Comparison of ENCODE assay signal across 17 cellular contexts in genomic region chr15:100525894-100526512, GRCh38. TPM values are rescaled to one million over a fixed set of nuclear protein-coding genes. Genes with fewer than 3 reads are reported as not detected.
DNase-seq lines count a peak whose midpoint lies in the region; ATAC-seq and TF ChIP-seq lines count a peak whose summit lies in the region.
"Had no signal": no experiment of that assay in that cellular context is flagged by ENCODE, and none has a peak within 500 bp of the region (broad histone marks: within the 10 kb centered on the region; RNA-seq: fewer than 3 reads in every experiment).

No MANE protein-coding gene starts in this region.

- no peaks in the 10 kb centered on the region for H3K27me3 ChIP-seq in endodermal cell (ENCODE audit: control insufficient read depth, insufficient read depth, low read length, poor library complexity, severe bottlenecking)
- H3K27me3 ChIP-seq in lower lobe of right lung (ENCODE audit: low read depth): no peaks in the 10 kb centered on the region
- no peaks in the 10 kb centered on the region for H3K27me3 ChIP-seq in suprapubic skin
- H3K27me3 ChIP-seq: foreskin keratinocyte had no signal

- no peak overlapping the region for H3K9ac ChIP-seq in endodermal cell (ENCODE audit: extremely low read depth, low read length, poor library complexity, severe bottlenecking)

- no peak overlapping the region for H3K4me3 ChIP-seq in endodermal cell (ENCODE audit: low read length)
- no peak overlapping the region for H3K4me3 ChIP-seq in lower lobe of right lung
- H3K4me3 ChIP-seq in suprapubic skin: peak overlapping the region; percentile 15
- H3K4me3 ChIP-seq: lung had no signal

- no peaks in the 10 kb centered on the region for H3K36me3 ChIP-seq in endodermal cell (ENCODE audit: control insufficient read depth, insufficient read depth, low read length)
- H3K36me3 ChIP-seq in lower lobe of right lung: no peaks in the 10 kb centered on the region
- no peaks in the 10 kb centered on the region for H3K36me3 ChIP-seq in suprapubic skin

- no peak for TF ChIP-seq EP300 in suprapubic skin (IDR thresholded peaks at IDR 0.05)

- intact Hi-C loops in lower lobe of right lung (cut with DNase I): no loop called here

- TF ChIP-seq CTCF in endodermal cell (conservative IDR thresholded peaks at IDR 0.05) (peak; percentile 29), lower lobe of right lung (IDR thresholded peaks at IDR 0.05) (no peak), suprapubic skin (IDR thresholded peaks at IDR 0.05) (no peak), glutamatergic neuron (IDR thresholded peaks at IDR 0.05; ENCODE audit: partially characterized antibody, unreplicated experiment) (no peak)

- H3K9me3 Mint-ChIP-seq in endodermal cell: no peaks in the 10 kb centered on the region
- H3K9me3 Mint-ChIP-seq in glutamatergic neuron (ENCODE audit: unreplicated experiment): no peaks in the 10 kb centered on the region
- H3K9me3 Mint-ChIP-seq: CD4-positive, alpha-beta T cell had no signal

- H3K4me1 Mint-ChIP-seq in endodermal cell (no peaks in the 10 kb centered on the region), glutamatergic neuron (ENCODE audit: low read depth, unreplicated experiment) (no peaks in the 10 kb centered on the region)

- H3K27ac Mint-ChIP-seq in endodermal cell (no peak overlapping the region), glutamatergic neuron (ENCODE audit: unreplicated experiment) (no peak overlapping the region)
- H3K27ac Mint-ChIP-seq: activated CD8-positive, alpha-beta T cell treated with anti-CD3 and anti-CD28 coated beads, Interleukin-2, amount 10 ng/mL, durations not matched to agents 7 days and 5 days; activated naive CD4-positive, alpha-beta T cell treated with anti-CD3 and anti-CD28 coated beads for 36 hours; CD4-positive, alpha-beta T cell had no signal

- H3K4me3 Mint-ChIP-seq in endodermal cell (no peak overlapping the region), glutamatergic neuron (ENCODE audit: unreplicated experiment) (no peak overlapping the region)
- H3K4me3 Mint-ChIP-seq: activated CD8-positive, alpha-beta T cell treated with anti-CD3 and anti-CD28 coated beads, Interleukin-2, amount 10 ng/mL, durations not matched to agents 7 days and 5 days; activated naive CD4-positive, alpha-beta T cell treated with anti-CD3 and anti-CD28 coated beads for 36 hours; CD4-positive, alpha-beta T cell had no signal

- H3K9me3 ChIP-seq in endodermal cell (ENCODE audit: control insufficient read depth, low read length) (no peaks in the 10 kb centered on the region), lower lobe of right lung (no peaks in the 10 kb centered on the region), suprapubic skin (no peaks in the 10 kb centered on the region)

- peak; percentile 33 to 51 for ATAC-seq in lower lobe of right lung
- ATAC-seq in HG03469 (IDR thresholded peaks at IDR 0.05; ENCODE audit: unreplicated experiment): no peak
- no peak for ATAC-seq in GM18517 (IDR thresholded peaks at IDR 0.05; ENCODE audit: unreplicated experiment)
- ATAC-seq: activated CD8-positive, alpha-beta T cell treated with anti-CD3 and anti-CD28 coated beads, Interleukin-2, amount 10 ng/mL, durations not matched to agents 7 days and 5 days; foreskin keratinocyte had no signal

- peaks cover 2% of the 10 kb centered on the region for H3K27me3 Mint-ChIP-seq in endodermal cell (ENCODE audit: insufficient read depth)
- no peaks in the 10 kb centered on the region for H3K27me3 Mint-ChIP-seq in glutamatergic neuron (ENCODE audit: unreplicated experiment)
- H3K27me3 Mint-ChIP-seq: CD4-positive, alpha-beta T cell had no signal

- DNase-seq in NCI-H2029 treated with DMSO at 0.1 percent for 48 hours (lab: John Stamatoyannopoulos, UW) (peak; percentile 18), endodermal cell (no peak), lower lobe of right lung (no peak), suprapubic skin (ENCODE audit: low spot score in 2 of 2) (peak in 1 of 2 donors; percentile 72), glutamatergic neuron (no peak), epidermal melanocyte (ENCODE audit: insufficient read length, low spot score) (no peak)
- DNase-seq: activated CD8-positive, alpha-beta T cell treated with anti-CD3 and anti-CD28 coated beads, Interleukin-2, amount 10 ng/mL, durations not matched to agents 7 days and 5 days; activated naive CD4-positive, alpha-beta T cell treated with anti-CD3 and anti-CD28 coated beads for 36 hours; CD4-positive, alpha-beta T cell; foreskin keratinocyte; NCI-H345; stimulated activated CD4-positive, alpha-beta T cell treated with anti-CD3 and anti-CD28 coated beads, Interleukin-4, amount 100 ng/mL, for 24 hours had no signal

- no peak for TF ChIP-seq POLR2A in suprapubic skin (IDR thresholded peaks at IDR 0.05)

- H3K36me3 Mint-ChIP-seq in endodermal cell (ENCODE audit: low read depth) (no peaks in the 10 kb centered on the region), glutamatergic neuron (ENCODE audit: unreplicated experiment) (no peaks in the 10 kb centered on the region)

- no peaks in the 10 kb centered on the region for H3K4me1 ChIP-seq in endodermal cell (ENCODE audit: control insufficient read depth, insufficient read depth, low read length)
- H3K4me1 ChIP-seq in lower lobe of right lung: no peaks in the 10 kb centered on the region
- peaks cover 25% of the 10 kb centered on the region for H3K4me1 ChIP-seq in suprapubic skin

- 68 to 74% methylated on average over 4 to 8 of the region's 8 CpGs for WGBS in endodermal cell (ENCODE audit: insufficient coverage in 1 of 2, insufficient read length in 1 of 2), 2 experiments
- 25% methylated on average over 7 of the region's 8 CpGs for WGBS in suprapubic skin

- H3K27ac ChIP-seq in endodermal cell (ENCODE audit: low read depth, low read length) (no peak overlapping the region), lower lobe of right lung (no peak overlapping the region), suprapubic skin (peak overlapping the region; percentile 20)
- H3K27ac ChIP-seq: foreskin keratinocyte had no signal

RNA-seq across cellular contexts. Expression of gene CERS3, which starts 2.7 kb away (rescaled TPM):
- total RNA-seq in endodermal cell (under 1 TPM in 1 of 2 donors, not detected in 1; 0.48 TPM), lower lobe of right lung (not detected), suprapubic skin (100 to 1,000 TPM; 106 to 151 (median 120) TPM), glutamatergic neuron (ENCODE audit: unreplicated experiment) (not detected)
- not detected for polyA plus RNA-seq in endodermal cell (2013, experiment 1 of 2)
- not detected for polyA plus RNA-seq in endodermal cell (2013, experiment 2 of 2)
- total RNA-seq: osteocyte, RPMI7951 had no signal

Comparison
In these comparisons a context has a peak if more than half of its experiments do, and no peak if none do; other contexts are left out.
1. ATAC-seq: peak in lower lobe of right lung (2 of 2); none in HG03469 (single experiment) and GM18517 (single experiment).
2. RNA of gene CERS3, which starts 2.7 kb away (total RNA-seq): 106 to 151 TPM in suprapubic skin; 0.48 TPM in endodermal cell, not detected in lower lobe of right lung (single experiment) and not detected in glutamatergic neuron (single experiment); every median in the first group is over 10 times any median in the second.